In genomic region chrX:135345328-135345645, GRCh38 we compare ENCODE assay signal across 8 cellular contexts. TPM values are rescaled to one million over a fixed set of nuclear protein-coding genes. Genes with fewer than 3 reads are reported as not detected.
DNase-seq lines count a peak whose midpoint lies in the region; ATAC-seq and TF ChIP-seq lines count a peak whose summit lies in the region.

No MANE protein-coding gene starts in this region.

- peak overlapping the region; percentile 62 for H3K4me3 ChIP-seq in epithelial cell of proximal tubule (ENCODE audit: low read depth, low read length)

- intact Hi-C loops in activated CD4-positive, alpha-beta T cell treated with anti-CD3 and anti-CD28 coated beads for 36 hours (cut with DNase I, micrococcal nuclease), result loop anchor here in 1 of 2 experiments (5.0 kb wide), 1 partner anchor 132 kb away; no protein-coding TSS in a partner anchor
- intact Hi-C loops in natural killer cell (cut with micrococcal nuclease), result no loop called here

- peaks cover 34% of the 10 kb centered on the region for H3K4me1 Mint-ChIP-seq in activated CD4-positive, alpha-beta T cell treated with anti-CD3 and anti-CD28 coated beads for 36 hours
- peaks cover 33 to 43% of the 10 kb centered on the region in 2 donors for H3K4me1 Mint-ChIP-seq in natural killer cell

- peak; percentile 4 for DNase-seq in activated CD4-positive, alpha-beta T cell treated with anti-CD3 and anti-CD28 coated beads for 36 hours
- DNase-seq in activated CD4-positive, alpha-beta T cell treated with anti-CD3 and anti-CD28 coated beads for 1 hour, result no peak
- DNase-seq in RWPE1 (ENCODE audit: low spot score), result peak; percentile 2
- no peak for DNase-seq in epithelial cell of proximal tubule (ENCODE audit: low read depth)
- DNase-seq in natural killer cell, result no peak
- DNase-seq in G401 (ENCODE audit: low spot score), result no peak

- in situ Hi-C loops in G401 (cut with HindIII; ENCODE audit: low sequenced_read_pairs), result no loop called here

- no peak for ATAC-seq in activated CD4-positive, alpha-beta T cell treated with anti-CD3 and anti-CD28 coated beads for 36 hours
- no peak for ATAC-seq in natural killer cell
- no peak for ATAC-seq in HG02678 (IDR thresholded peaks at IDR 0.05; ENCODE audit: unreplicated experiment)
- no peak for ATAC-seq in HG03520 (IDR thresholded peaks at IDR 0.05; ENCODE audit: unreplicated experiment)

- H3K27ac ChIP-seq in RWPE1, result peak overlapping the region; percentile 90

- peak overlapping the region; percentile 85 for H3K27ac Mint-ChIP-seq in activated CD4-positive, alpha-beta T cell treated with anti-CD3 and anti-CD28 coated beads for 36 hours
- peak overlapping the region; percentile 89 for H3K27ac Mint-ChIP-seq in natural killer cell

- H3K36me3 Mint-ChIP-seq in activated CD4-positive, alpha-beta T cell treated with anti-CD3 and anti-CD28 coated beads for 36 hours (ENCODE audit: low read depth), result peaks cover 4% of the 10 kb centered on the region
- no peaks in the 10 kb centered on the region for H3K36me3 Mint-ChIP-seq in natural killer cell

- TF ChIP-seq CTCF in RWPE1 (conservative IDR thresholded peaks at IDR 0.05; ENCODE audit: low read depth) (no peak), epithelial cell of proximal tubule (conservative IDR thresholded peaks at IDR 0.05; ENCODE audit: low read depth, low read length) (no peak), natural killer cell (IDR thresholded peaks at IDR 0.05) (no peak)

- CTCF ChIA-PET in activated CD4-positive, alpha-beta T cell treated with anti-CD3 and anti-CD28 coated beads for 36 hours (lab: Charles Lee), result no interaction called here
- CTCF ChIA-PET in RWPE1 (lab: Yijun Ruan, JAX), result no interaction called here

- H3K9me3 Mint-ChIP-seq in activated CD4-positive, alpha-beta T cell treated with anti-CD3 and anti-CD28 coated beads for 36 hours (ENCODE audit: low read depth), result no peaks in the 10 kb centered on the region
- no peaks in the 10 kb centered on the region for H3K9me3 Mint-ChIP-seq in natural killer cell

- H3K4me3 Mint-ChIP-seq in activated CD4-positive, alpha-beta T cell treated with anti-CD3 and anti-CD28 coated beads for 36 hours, result peak overlapping the region; percentile 72
- peak overlapping the region; percentile 84 for H3K4me3 Mint-ChIP-seq in natural killer cell

- POLR2A ChIA-PET in activated CD4-positive, alpha-beta T cell treated with anti-CD3 and anti-CD28 coated beads for 36 hours (lab: Charles Lee), result no interaction called here
- POLR2A ChIA-PET in RWPE1 (lab: Yijun Ruan, JAX; ENCODE audit: low non-redundant PET), result no interaction called here

- H3K27me3 Mint-ChIP-seq in activated CD4-positive, alpha-beta T cell treated with anti-CD3 and anti-CD28 coated beads for 36 hours, result no peaks in the 10 kb centered on the region
- H3K27me3 Mint-ChIP-seq in natural killer cell (ENCODE audit: low read depth in 2 of 2), result no peaks in the 10 kb centered on the region

RNA-seq across cellular contexts. Expression of gene ZNF449, which starts 0.7 kb away (rescaled TPM):
- total RNA-seq in activated CD4-positive, alpha-beta T cell treated with anti-CD3 and anti-CD28 coated beads for 36 hours, result 1 to 10 TPM; 1.2 TPM
- 3.5 and 4.5 TPM in 2 replicates for total RNA-seq in epithelial cell of proximal tubule
- 1 to 10 TPM; 3.2 to 5.3 (median 3.7) TPM for total RNA-seq in natural killer cell
- total RNA-seq in G401 (2014; rRNA removed; shearing (Covaris generic)), result 6.4 and 7.1 TPM in 2 replicates

RNA-seq across cellular contexts. Expression of gene ZNF75D, which starts 1.4 kb away (rescaled TPM):
- total RNA-seq in activated CD4-positive, alpha-beta T cell treated with anti-CD3 and anti-CD28 coated beads for 36 hours, result 1 to 10 TPM; 3.7 to 4.3 TPM
- 2.5 and 4.7 TPM in 2 replicates for total RNA-seq in epithelial cell of proximal tubule
- total RNA-seq in natural killer cell, result 10 to 100 TPM in 2 of 3 donors, 1 to 10 TPM in 1; 9.3 to 13.8 (median 11.2) TPM
- total RNA-seq in G401 (2014; rRNA removed; shearing (Covaris generic)), result 3.9 and 5.3 TPM in 2 replicates

RNA-seq across cellular contexts. Expression of gene ETDC, which starts 36.0 kb away (rescaled TPM):
- total RNA-seq in activated CD4-positive, alpha-beta T cell treated with anti-CD3 and anti-CD28 coated beads for 36 hours, result not detected
- not detected in 2 replicates for total RNA-seq in epithelial cell of proximal tubule
- not detected for total RNA-seq in natural killer cell
- not detected in 2 replicates for total RNA-seq in G401 (2014; rRNA removed; shearing (Covaris generic))

Comparison
In these comparisons a context has a peak if more than half of its experiments do, and no peak if none do; other contexts are left out.
1. DNase-seq: peak in activated CD4-positive, alpha-beta T cell treated with anti-CD3 and anti-CD28 coated beads for 36 hours (single experiment) and RWPE1 (single experiment); none in activated CD4-positive, alpha-beta T cell treated with anti-CD3 and anti-CD28 coated beads for 1 hour (single experiment), epithelial cell of proximal tubule (single experiment), natural killer cell (single experiment) and G401 (single experiment).